In the genomic region with DNA sequence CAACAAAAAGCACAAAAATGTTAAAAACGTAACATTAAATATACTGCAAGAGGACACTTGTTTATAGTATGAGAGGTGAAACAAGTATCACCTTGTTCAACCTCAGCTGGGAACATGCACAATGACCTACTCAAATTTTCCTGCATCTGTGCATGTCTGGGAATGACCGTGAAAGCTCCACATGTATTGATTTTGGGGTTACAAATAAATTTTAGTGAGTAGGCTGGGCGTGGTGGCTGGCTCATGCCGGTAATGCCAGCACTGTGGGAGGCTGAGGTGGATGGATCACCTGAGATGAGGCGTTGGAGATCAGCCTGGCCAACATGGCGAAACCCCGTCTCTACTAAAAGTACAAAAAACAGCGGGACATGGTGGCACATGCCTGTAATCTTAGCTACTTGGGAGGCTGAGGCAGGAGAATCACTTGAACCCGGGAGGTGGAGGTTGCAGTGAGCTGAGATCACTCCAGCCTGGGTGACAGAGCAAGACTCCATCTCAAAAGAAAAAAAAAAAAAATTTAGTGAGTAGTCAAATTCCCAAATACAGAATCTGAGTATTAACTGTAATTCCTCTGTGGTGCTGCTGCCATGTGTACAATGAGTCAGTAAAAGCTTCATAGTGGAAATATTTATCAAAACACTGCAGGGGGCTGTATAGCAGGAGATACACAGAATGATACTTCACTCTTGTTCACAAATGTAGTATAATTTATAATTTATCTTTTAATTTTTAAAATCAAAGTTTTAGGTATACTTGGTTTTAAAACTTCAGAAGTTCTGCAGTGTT, we compare ENCODE assay signal across 1 cellular context.
TF ChIP-seq lines count a peak whose summit lies in the region.

No MANE protein-coding gene starts in this region.

TF ChIP-seq in IMR-90, 13 proteins besides CTCF, POLR2A, EP300 and RAD21:
- TF ChIP-seq RCOR1 (IDR thresholded peaks at IDR 0.05; ENCODE audit: insufficient replicate concordance, low read length) (no peak), SMC3 (IDR thresholded peaks at IDR 0.05; ENCODE audit: low read depth, low read length) (no peak), CEBPB (IDR thresholded peaks at IDR 0.05; ENCODE audit: low read depth, low read length) (no peak), NFE2L2 (IDR thresholded peaks at IDR 0.05; ENCODE audit: low read depth, low read length) (no peak), RFX5 (IDR thresholded peaks at IDR 0.05; ENCODE audit: low read depth, low read length) (no peak), MAFK (IDR thresholded peaks at IDR 0.05; ENCODE audit: low read depth, low read length) (no peak), MXI1 (IDR thresholded peaks at IDR 0.05; ENCODE audit: borderline replicate concordance, low read depth, low read length) (no peak), FOS (IDR thresholded peaks at IDR 0.05; ENCODE audit: low read depth, low read length) (no peak), MAZ (IDR thresholded peaks at IDR 0.05; ENCODE audit: borderline replicate concordance, low read depth, low read length) (no peak)
- TF ChIP-seq, protein P1, sequence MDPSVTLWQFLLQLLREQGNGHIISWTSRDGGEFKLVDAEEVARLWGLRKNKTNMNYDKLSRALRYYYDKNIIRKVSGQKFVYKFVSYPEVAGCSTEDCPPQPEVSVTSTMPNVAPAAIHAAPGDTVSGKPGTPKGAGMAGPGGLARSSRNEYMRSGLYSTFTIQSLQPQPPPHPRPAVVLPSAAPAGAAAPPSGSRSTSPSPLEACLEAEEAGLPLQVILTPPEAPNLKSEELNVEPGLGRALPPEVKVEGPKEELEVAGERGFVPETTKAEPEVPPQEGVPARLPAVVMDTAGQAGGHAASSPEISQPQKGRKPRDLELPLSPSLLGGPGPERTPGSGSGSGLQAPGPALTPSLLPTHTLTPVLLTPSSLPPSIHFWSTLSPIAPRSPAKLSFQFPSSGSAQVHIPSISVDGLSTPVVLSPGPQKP (IDR thresholded peaks at IDR 0.05; ENCODE audit: borderline replicate concordance, low read depth, low read length) = no peak
- TF ChIP-seq, protein P2, sequence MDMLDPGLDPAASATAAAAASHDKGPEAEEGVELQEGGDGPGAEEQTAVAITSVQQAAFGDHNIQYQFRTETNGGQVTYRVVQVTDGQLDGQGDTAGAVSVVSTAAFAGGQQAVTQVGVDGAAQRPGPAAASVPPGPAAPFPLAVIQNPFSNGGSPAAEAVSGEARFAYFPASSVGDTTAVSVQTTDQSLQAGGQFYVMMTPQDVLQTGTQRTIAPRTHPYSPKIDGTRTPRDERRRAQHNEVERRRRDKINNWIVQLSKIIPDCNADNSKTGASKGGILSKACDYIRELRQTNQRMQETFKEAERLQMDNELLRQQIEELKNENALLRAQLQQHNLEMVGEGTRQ (IDR thresholded peaks at IDR 0.05; ENCODE audit: low read depth, low read length) = no peak
